In genomic region chr7:27871086-27871485, GRCh38 we compare ENCODE assay signal across 29 cellular contexts.
DNase-seq lines count a peak whose midpoint lies in the region; FAIRE-seq and TF ChIP-seq lines count a peak whose summit lies in the region.
"Had no signal": no experiment of that assay in that cellular context is flagged by ENCODE, and none has a peak within 500 bp of the region (broad histone marks: within the 10 kb centered on the region; RNA-seq: fewer than 3 reads in every experiment).

No MANE protein-coding gene starts in this region.

- no peak overlapping the region for H3K4me3 Mint-ChIP-seq in astrocyte (ENCODE audit: unreplicated experiment)
- H3K4me3 Mint-ChIP-seq: CD14-positive monocyte; CD4-positive, alpha-beta memory T cell; CD4-positive, CD25-positive, alpha-beta regulatory T cell; CD8-positive, alpha-beta memory T cell had no signal

- H3K9ac ChIP-seq in BLaER1 treated with 17β-estradiol and CSF1 and Interleukin-3, amounts not matched to agents 10 nM and 100 nM: no peak overlapping the region
- H3K9ac ChIP-seq in astrocyte (ENCODE audit: low read length): no peak overlapping the region

- peaks cover 6% of the 10 kb centered on the region for H3K9me3 Mint-ChIP-seq in astrocyte (ENCODE audit: unreplicated experiment)
- H3K9me3 Mint-ChIP-seq: CD4-positive, alpha-beta memory T cell; CD8-positive, alpha-beta memory T cell had no signal

- DNase-seq in NCI-H82 treated with DMSO at 0.1 percent for 48 hours (lab: John Stamatoyannopoulos, UW; ENCODE audit: unreplicated experiment) (peak; percentile 58), NCI-H82 (lab: John Stamatoyannopoulos, UW) (no peak), HTR-8/SVneo (ENCODE audit: insufficient read length, low spot score) (no peak), astrocyte (ENCODE audit: low read depth) (no peak), SKM-1 treated with dmso at 0.1 percent for 144 hours (lab: John Stamatoyannopoulos, UW; ENCODE audit: unreplicated experiment) (no peak), NOMO-1 treated with dmso at 0.1 percent for 144 hours (lab: John Stamatoyannopoulos, UW; ENCODE audit: unreplicated experiment) (no peak), prostate gland (ENCODE audit: low spot score) (no peak)
- DNase-seq: 8988T; ACHN; BE2C; C1 segment of cervical spinal cord; CD4-positive, alpha-beta memory T cell; CD4-positive, CD25-positive, alpha-beta regulatory T cell; CD8-positive, alpha-beta memory T cell; COR-L47; DMS 273 treated with DMSO at 0.1 percent for 48 hours; DMS153; DMS53; DMS79; DND-41; EL; GDM1 had no signal

- H3K27me3 ChIP-seq in BLaER1 treated with 17β-estradiol and CSF1 and Interleukin-3, amounts not matched to agents 10 nM and 100 nM: no peaks in the 10 kb centered on the region
- H3K27me3 ChIP-seq in astrocyte (ENCODE audit: insufficient read depth, low read length): no peaks in the 10 kb centered on the region
- no peaks in the 10 kb centered on the region for H3K27me3 ChIP-seq in prostate gland (replicated peaks; ENCODE audit: insufficient read depth)
- H3K27me3 ChIP-seq: BE2C had no signal

- peak overlapping the region in 6 of 11 experiments; percentile 9 to 89 (median 66); a peak in 6 of 22 replicates for H3K27ac ChIP-seq in BLaER1 treated with 17β-estradiol and CSF1 and Interleukin-3, amounts not matched to agents 10 nM and 100 nM
- H3K27ac ChIP-seq in astrocyte (ENCODE audit: low read depth, low read length) (no peak overlapping the region), prostate gland (no peak overlapping the region)

- peaks cover 11% of the 10 kb centered on the region for H3K4me1 Mint-ChIP-seq in astrocyte (ENCODE audit: low read depth, unreplicated experiment)
- H3K4me1 Mint-ChIP-seq: CD14-positive monocyte had no signal

- no peak overlapping the region for H3K4me3 ChIP-seq in BLaER1 treated with 17β-estradiol and CSF1 and Interleukin-3, amounts not matched to agents 10 nM and 100 nM
- H3K4me3 ChIP-seq in astrocyte (ENCODE audit: insufficient read depth, low read depth, low read length) (no peak overlapping the region), prostate gland (no peak overlapping the region)
- H3K4me3 ChIP-seq: GM12878 had no signal

- H4K20me1 ChIP-seq in BLaER1 treated with 17β-estradiol and CSF1 and Interleukin-3, amounts not matched to agents 10 nM and 100 nM: no peaks in the 10 kb centered on the region
- peaks cover 4% of the 10 kb centered on the region for H4K20me1 ChIP-seq in astrocyte (ENCODE audit: insufficient read depth, low read length)

- peaks cover 54 to 100% (median 92%) of the 10 kb centered on the region in 10 experiments for H3K4me1 ChIP-seq in BLaER1 treated with 17β-estradiol and CSF1 and Interleukin-3, amounts not matched to agents 10 nM and 100 nM
- peaks cover 7% of the 10 kb centered on the region for H3K4me1 ChIP-seq in astrocyte (ENCODE audit: insufficient read depth, low read length)
- no peaks in the 10 kb centered on the region for H3K4me1 ChIP-seq in prostate gland (replicated peaks)

- H3K4me2 ChIP-seq in BLaER1 treated with 17β-estradiol and CSF1 and Interleukin-3, amounts not matched to agents 10 nM and 100 nM: peak overlapping the region in 8 of 11 experiments; percentile 1 to 85 (median 76); a peak in 12 of 22 replicates
- no peak overlapping the region for H3K4me2 ChIP-seq in astrocyte (ENCODE audit: low read length)

- peaks cover 0 to 32% (median 16%) of the 10 kb centered on the region in 11 experiments; a peak in 13 of 22 replicates for H3K9me3 ChIP-seq in BLaER1 treated with 17β-estradiol and CSF1 and Interleukin-3, amounts not matched to agents 10 nM and 100 nM (replicated peaks in 1 of 11)
- no peaks in the 10 kb centered on the region for H3K9me3 ChIP-seq in astrocyte (ENCODE audit: insufficient read depth, low read depth, low read length)
- no peaks in the 10 kb centered on the region for H3K9me3 ChIP-seq in prostate gland
- H3K9me3 ChIP-seq: BE2C had no signal

- WGBS in prostate gland: 90% methylated on average over 3 of the region's 3 CpGs

- H3K27ac Mint-ChIP-seq in astrocyte (ENCODE audit: unreplicated experiment): no peak overlapping the region
- H3K27ac Mint-ChIP-seq: CD14-positive monocyte; CD4-positive, alpha-beta memory T cell; CD4-positive, CD25-positive, alpha-beta regulatory T cell; CD8-positive, alpha-beta memory T cell had no signal

- peaks cover 20% of the 10 kb centered on the region for H3K36me3 Mint-ChIP-seq in astrocyte (ENCODE audit: low read depth, unreplicated experiment)

- FAIRE-seq in HTR-8/SVneo (lab: Jason Lieb, UNC): peak; percentile 76
- FAIRE-seq in astrocyte (lab: Jason Lieb, UNC): peak; percentile 45
- FAIRE-seq: A204.1, GM12878, GM12892, GM18507, GM19239 had no signal

- H3K79me2 ChIP-seq in astrocyte (ENCODE audit: insufficient read depth, low read length): no peaks in the 10 kb centered on the region

- TF ChIP-seq CTCF in astrocyte (IDR thresholded peaks at IDR 0.05; ENCODE audit: insufficient read depth, low read depth, low read length): no peak
- TF ChIP-seq CTCF in prostate gland (IDR thresholded peaks at IDR 0.05): no peak

- no peaks in the 10 kb centered on the region for H3K27me3 Mint-ChIP-seq in astrocyte (ENCODE audit: low read depth, unreplicated experiment)
- H3K27me3 Mint-ChIP-seq: CD4-positive, alpha-beta memory T cell; CD4-positive, CD25-positive, alpha-beta regulatory T cell; CD8-positive, alpha-beta memory T cell had no signal

- no peak overlapping the region for H2AFZ ChIP-seq in astrocyte (ENCODE audit: low read depth, low read length)

- no peak for TF ChIP-seq POLR2A in prostate gland (IDR thresholded peaks at IDR 0.05)

- H3K36me3 ChIP-seq in BLaER1 treated with 17β-estradiol and CSF1 and Interleukin-3, amounts not matched to agents 10 nM and 100 nM: peaks cover 0 to 34% (median 0%) of the 10 kb centered on the region in 11 experiments; a peak in 9 of 22 replicates
- H3K36me3 ChIP-seq in astrocyte (ENCODE audit: insufficient read depth, low read length) (no peaks in the 10 kb centered on the region), prostate gland (no peaks in the 10 kb centered on the region)
- H3K36me3 ChIP-seq: BE2C had no signal

- intact Hi-C loops in prostate gland (cut with DNase I): no loop called here

Comparison
In these comparisons a context has a peak if more than half of its experiments do, and no peak if none do; other contexts are left out.
1. H3K27ac ChIP-seq: peak in BLaER1 treated with 17β-estradiol and CSF1 and Interleukin-3, amounts not matched to agents 10 nM and 100 nM (6 of 11); none in astrocyte (single experiment) and prostate gland (0 of 2).